Comparison of ENCODE assay signal across 35 cellular contexts in genomic region chr5:73330613-73331012, GRCh38.
"Had no signal": no experiment of that assay in that cellular context is flagged by ENCODE, and none has a peak within 500 bp of the region (broad histone marks: within the 10 kb centered on the region; RNA-seq: fewer than 3 reads in every experiment).

No MANE protein-coding gene starts in this region.

- H3K4me3 ChIP-seq: MG63 had no signal

- H3K27me3 ChIP-seq: MG63 had no signal

- DNase-seq: Karpas-422, Kasumi-1, MG63, MM.1S, MV-4-11, NCI-H1048, NCI-H1092, NCI-H1092 treated with DMSO at 0.1 percent for 48 hours, NCI-H1105, NCI-H1105 treated with DMSO at 0.1 percent for 48 hours, NCI-H1417, NCI-H1417 treated with DMSO at 0.1 percent for 48 hours, NCI-H1436 treated with DMSO at 0.1 percent for 48 hours, NCI-H146, NCI-H1694, NCI-H1694 treated with DMSO at 0.1 percent for 48 hours, NCI-H187, NCI-H187 treated with DMSO at 0.1 percent for 48 hours, NCI-H1930, NCI-H2029, NCI-H2029 treated with DMSO at 0.1 percent for 48 hours, NCI-H2081, NCI-H2081 treated with DMSO at 0.1 percent for 48 hours, NCI-H2107, NCI-H2171, NCI-H2171 treated with DMSO at 0.1 percent for 48 hours, NCI-H2227 treated with DMSO at 0.1 percent for 48 hours, NCI-H226, NCI-H345, NCI-H446, NCI-H446 treated with DMSO at 0.1 percent for 48 hours, NCI-H510A, NCI-H510A treated with DMSO at 0.1 percent for 48 hours, NCI-H524, NCI-H524 treated with DMSO at 0.1 percent for 48 hours had no signal

- H3K36me3 ChIP-seq: MG63 had no signal
